Comparison of ENCODE assay signal across 10 cellular contexts in the genomic region with DNA sequence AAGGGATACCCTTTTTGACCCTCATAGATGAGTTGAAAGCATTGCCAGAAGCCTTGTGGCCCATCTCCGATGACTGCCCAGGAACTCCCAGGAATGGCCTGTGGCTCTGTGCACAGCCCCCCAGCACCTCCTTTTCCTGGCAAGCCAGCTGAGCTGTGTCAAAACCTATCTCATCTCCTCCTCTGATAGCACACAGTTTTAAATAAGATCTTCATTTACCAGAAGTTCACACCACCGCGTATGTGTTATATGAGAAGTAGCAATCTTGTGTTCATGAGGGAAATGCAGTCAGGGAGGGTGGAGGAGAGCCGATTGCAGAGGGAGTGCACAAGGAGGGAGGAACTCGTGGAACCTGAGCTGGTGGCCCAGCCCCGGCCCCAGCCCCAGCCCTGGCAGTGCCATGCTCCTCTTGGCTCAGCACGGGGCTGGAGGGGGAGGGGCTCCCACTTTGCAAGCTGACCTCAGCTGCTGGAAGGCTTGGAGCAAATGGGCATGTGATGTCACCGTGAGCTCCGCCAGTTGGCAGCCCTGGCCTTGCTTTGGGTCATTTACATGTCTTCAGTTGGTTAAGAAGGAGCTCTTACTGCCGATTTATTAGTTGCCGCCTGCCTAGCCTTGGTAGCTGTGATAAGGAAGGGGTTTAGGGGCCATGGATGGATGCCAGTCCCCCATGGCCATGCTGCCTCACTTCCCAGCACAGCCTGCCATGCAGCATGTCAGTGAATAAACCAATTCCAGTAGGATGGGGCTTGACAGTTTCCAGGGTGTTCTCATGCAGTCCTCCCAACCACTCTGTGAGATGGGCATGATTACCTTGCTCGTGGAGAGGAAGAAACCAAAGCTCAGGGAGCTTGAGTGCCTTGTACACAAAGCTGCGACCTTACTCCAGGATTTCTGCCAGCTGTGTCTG. TPM values are rescaled to one million over a fixed set of nuclear protein-coding genes. Genes with fewer than 3 reads are reported as not detected.
A peak's percentile ranks its signal among the peaks of the same experiment; 100 is the strongest.
DNase-seq lines count a peak whose midpoint lies in the region; ATAC-seq and TF ChIP-seq lines count a peak whose summit lies in the region.
"Had no signal": no experiment of that assay in that cellular context is flagged by ENCODE, and none has a peak within 500 bp of the region (broad histone marks: within the 10 kb centered on the region; RNA-seq: fewer than 3 reads in every experiment).

No MANE protein-coding gene starts in this region.

- H3K27me3 ChIP-seq in lower lobe of right lung (ENCODE audit: low read depth) (no peaks in the 10 kb centered on the region), thyroid gland (no peaks in the 10 kb centered on the region), brain microvascular endothelial cell (replicated peaks) (no peaks in the 10 kb centered on the region)
- H3K27me3 ChIP-seq: right lobe of liver had no signal

- intact Hi-C loops in lower lobe of right lung (cut with DNase I) (no loop called here), thyroid gland (cut with DNase I) (no loop called here)

- TF ChIP-seq CTCF in choroid plexus epithelial cell (conservative IDR thresholded peaks at IDR 0.05; ENCODE audit: low read depth, low read length): no peak
- no peak for TF ChIP-seq CTCF in lower lobe of right lung (IDR thresholded peaks at IDR 0.05)
- no peak for TF ChIP-seq CTCF in thyroid gland (IDR thresholded peaks at IDR 0.05)
- no peak for TF ChIP-seq CTCF in brain microvascular endothelial cell (IDR thresholded peaks at IDR 0.05; ENCODE audit: low read depth, low read length, missing control alignments)

- H3K36me3 ChIP-seq in lower lobe of right lung (no peaks in the 10 kb centered on the region), thyroid gland (no peaks in the 10 kb centered on the region), brain microvascular endothelial cell (replicated peaks) (no peaks in the 10 kb centered on the region)
- H3K36me3 ChIP-seq: right lobe of liver had no signal

- H3K4me3 ChIP-seq in choroid plexus epithelial cell (ENCODE audit: low read depth, low read length): no peak overlapping the region
- H3K4me3 ChIP-seq in lower lobe of right lung: no peak overlapping the region
- H3K4me3 ChIP-seq in thyroid gland (replicated peaks in 1 of 3): no peak overlapping the region
- H3K4me3 ChIP-seq in brain microvascular endothelial cell (ENCODE audit: low read depth, low read length): no peak overlapping the region
- H3K4me3 ChIP-seq: right lobe of liver had no signal

- H3K9me3 ChIP-seq in lower lobe of right lung (no peaks in the 10 kb centered on the region), thyroid gland (no peaks in the 10 kb centered on the region)
- H3K9me3 ChIP-seq: right lobe of liver had no signal

- DNase-seq in NCI-H2196 treated with DMSO at 0.1 percent for 48 hours (lab: John Stamatoyannopoulos, UW; ENCODE audit: unreplicated experiment) (peak; percentile 57), choroid plexus epithelial cell (ENCODE audit: low read depth) (peak; percentile 23), lower lobe of right lung (peak; percentile 78), thyroid gland (peak; percentile 69 to 73), brain microvascular endothelial cell (no peak), epidermal melanocyte (ENCODE audit: insufficient read length, low spot score) (no peak), UCSD-AML1 (lab: John Stamatoyannopoulos, UW; ENCODE audit: unreplicated experiment) (no peak)
- DNase-seq: activated T-cell treated with anti-CD3 and anti-CD28 coated beads, Interleukin-2, amount 50 U/mL, for 4 hours had no signal

- peaks cover 74% of the 10 kb centered on the region for H3K4me1 ChIP-seq in lower lobe of right lung
- H3K4me1 ChIP-seq in thyroid gland: peaks cover 5 to 24% of the 10 kb centered on the region in 2 donors

- no peak for TF ChIP-seq POLR2A in thyroid gland (IDR thresholded peaks at IDR 0.05)

- in situ Hi-C loops in brain microvascular endothelial cell (cut with HindIII; ENCODE audit: low pct_ligation_motif_present, low sequenced_read_pairs): no loop called here

- ATAC-seq in lower lobe of right lung: peak; percentile 5 to 11
- ATAC-seq in HG03159 (IDR thresholded peaks at IDR 0.05; ENCODE audit: unreplicated experiment): no peak
- ATAC-seq: activated T-cell treated with anti-CD3 and anti-CD28 coated beads, Interleukin-2, amount 50 U/mL, for 4 hours had no signal

- H3K27ac ChIP-seq in lower lobe of right lung (peak overlapping the region; percentile 34), thyroid gland (no peak overlapping the region), brain microvascular endothelial cell (no peak overlapping the region)
- H3K27ac ChIP-seq: right lobe of liver had no signal

- whole genome bisulfite sequencing in thyroid gland, 2 donors: 54 to 60% methylated on average over 11 to 13 of the region's 13 CpGs

RNA-seq across cellular contexts. Expression of a gene that starts 20.0 kb away (rescaled TPM):
- 22.2 TPM for total RNA-seq in lower lobe of right lung
- total RNA-seq in thyroid gland: 1 to 10 TPM; 3.9 to 7.1 (median 5.7) TPM

Comparison
In these comparisons a context has a peak if more than half of its experiments do, and no peak if none do; other contexts are left out.
1. DNase-seq: peak in NCI-H2196 treated with DMSO at 0.1 percent for 48 hours (single experiment), choroid plexus epithelial cell (single experiment), lower lobe of right lung (single experiment) and thyroid gland (2 of 2); none in brain microvascular endothelial cell (single experiment), epidermal melanocyte (single experiment) and UCSD-AML1 (single experiment).